In genomic region chr19:32652893-32653625, GRCh38 we compare ENCODE assay signal across 12 cellular contexts. TPM values are rescaled to one million over a fixed set of nuclear protein-coding genes. Genes with fewer than 3 reads are reported as not detected.
A peak's percentile ranks its signal among the peaks of the same experiment; 100 is the strongest.
DNase-seq lines count a peak whose midpoint lies in the region; ATAC-seq, FAIRE-seq and TF ChIP-seq lines count a peak whose summit lies in the region.
"Had no signal": no experiment of that assay in that cellular context is flagged by ENCODE, and none has a peak within 500 bp of the region (broad histone marks: within the 10 kb centered on the region; RNA-seq: fewer than 3 reads in every experiment).

No MANE protein-coding gene starts in this region.

- no peak for FAIRE-seq in kidney (lab: Jason Lieb, UNC)
- no peak for FAIRE-seq in HTR-8/SVneo (lab: Jason Lieb, UNC)
- FAIRE-seq: GM12892, TTC549 had no signal

- no peak overlapping the region for H3K4me3 ChIP-seq in kidney (ENCODE audit: low read length in 2 of 2)
- no peak overlapping the region for H3K4me3 ChIP-seq in testis

- 63 to 64% methylated on average over 13 of the region's 13 CpGs for WGBS in testis, 2 donors

- H3K9me3 ChIP-seq in kidney (ENCODE audit: control insufficient read depth in 1 of 2, low read length in 2 of 2), result no peaks in the 10 kb centered on the region
- H3K9me3 ChIP-seq in testis, result no peaks in the 10 kb centered on the region

- no peak for TF ChIP-seq POLR2A in testis (IDR thresholded peaks at IDR 0.05)

- no peak for ATAC-seq in GM18502 (IDR thresholded peaks at IDR 0.05; ENCODE audit: poor library complexity, unreplicated experiment)

- H3K36me3 ChIP-seq in kidney (ENCODE audit: control insufficient read depth in 1 of 2, insufficient read depth in 2 of 2, low read length in 2 of 2) (peaks cover 9 to 14% of the 10 kb centered on the region in 2 donors), testis (ENCODE audit: low read depth, missing control alignments) (no peaks in the 10 kb centered on the region)

- intact Hi-C loops in kidney (cut with DNase I), result no loop called here
- intact Hi-C loops in testis (cut with DNase I; ENCODE audit: low total_unique reads), result no loop called here

- no peaks in the 10 kb centered on the region for H3K27me3 ChIP-seq in testis

- no peak for TF ChIP-seq CTCF in kidney (IDR thresholded peaks at IDR 0.05; ENCODE audit: borderline replicate concordance, extremely low read depth, insufficient read depth)
- TF ChIP-seq CTCF in testis (IDR thresholded peaks at IDR 0.05), result no peak

- peak; percentile 27 for DNase-seq in DMS 273 (lab: John Stamatoyannopoulos, UW; ENCODE audit: unreplicated experiment)
- DNase-seq in DMS 273 treated with DMSO at 0.1 percent for 48 hours (lab: John Stamatoyannopoulos, UW), result no peak
- DNase-seq in cerebellar cortex (ENCODE audit: low spot score), result peak; percentile 59
- DNase-seq in kidney, result peak; percentile 89
- DNase-seq in testis, result peak; percentile 77
- DNase-seq in activated naive CD4-positive, alpha-beta T cell (lab: John Stamatoyannopoulos, UW), result no peak
- no peak for DNase-seq in HTR-8/SVneo (ENCODE audit: insufficient read length, low spot score)
- DNase-seq: immature natural killer cell had no signal

- H3K27ac ChIP-seq in kidney (ENCODE audit: low read depth in 2 of 2, low read length in 2 of 2) (peak overlapping the region in 1 of 2 donors; percentile 17), testis (no peak overlapping the region)
- H3K27ac ChIP-seq: 22Rv1 had no signal

- H3K4me1 ChIP-seq in kidney (ENCODE audit: control insufficient read depth in 1 of 2, insufficient read depth in 1 of 2, low read depth in 1 of 2, low read length in 2 of 2) (no peaks in the 10 kb centered on the region), testis (peaks cover 6% of the 10 kb centered on the region)

- no peak overlapping the region for H3K9ac ChIP-seq in kidney (ENCODE audit: low read length in 2 of 2)

RNA-seq across cellular contexts. Expression of gene ANKRD27, which starts 21.9 kb away (rescaled TPM):
- total RNA-seq in kidney, result 29.8 TPM
- 9.3 TPM for polyA plus RNA-seq in kidney (ENCODE audit: insufficient read depth, low read depth, low replicate concordance)
- 10 to 100 TPM; 45.8 to 54.4 TPM for total RNA-seq in testis
- 34.6 TPM for polyA plus RNA-seq in testis (ENCODE audit: insufficient read depth, low read depth, low replicate concordance)

RNA-seq across cellular contexts. Expression of gene RGS9BP, which starts 22.6 kb away (rescaled TPM):
- total RNA-seq in kidney (0.72 TPM), testis (1 to 10 TPM in 1 of 2 donors, under 1 TPM in 1; 0.94 to 2.4 TPM)
- polyA plus RNA-seq in kidney (ENCODE audit: insufficient read depth, low read depth, low replicate concordance) (0.39 TPM), testis (ENCODE audit: insufficient read depth, low read depth, low replicate concordance) (0.58 TPM)

RNA-seq across cellular contexts. Expression of gene NUDT19, which starts 38.6 kb away (rescaled TPM):
- total RNA-seq in kidney, result 11.7 TPM
- polyA plus RNA-seq in kidney (ENCODE audit: insufficient read depth, low read depth, low replicate concordance), result 8.8 TPM
- 10 to 100 TPM; 11.3 to 15.5 TPM for total RNA-seq in testis
- polyA plus RNA-seq in testis (ENCODE audit: insufficient read depth, low read depth, low replicate concordance), result 6.7 TPM

Comparison
In these comparisons a context has a peak if more than half of its experiments do, and no peak if none do; other contexts are left out.
1. DNase-seq: peak in DMS 273 (single experiment), cerebellar cortex (single experiment), kidney (single experiment) and testis (single experiment); none in DMS 273 treated with DMSO at 0.1 percent for 48 hours (single experiment), activated naive CD4-positive, alpha-beta T cell (0 of 4) and HTR-8/SVneo (single experiment).